17 cellular contexts compared by ENCODE assay signal in genomic region chr14:85296466-85297210, GRCh38.
DNase-seq lines count a peak whose midpoint lies in the region; ATAC-seq, FAIRE-seq and TF ChIP-seq lines count a peak whose summit lies in the region.
"Had no signal": no experiment of that assay in that cellular context is flagged by ENCODE, and none has a peak within 500 bp of the region (broad histone marks: within the 10 kb centered on the region; RNA-seq: fewer than 3 reads in every experiment).

No MANE protein-coding gene starts in this region.

- no peak for TF ChIP-seq CTCF in prostate gland (IDR thresholded peaks at IDR 0.05)

- peaks cover 18% of the 10 kb centered on the region for H3K9me3 Mint-ChIP-seq in activated T-helper 17 cell treated with anti-CD3 and anti-CD28 coated beads, Interleukin-2, amount 50 U/mL, for 72 hours

- H3K36me3 Mint-ChIP-seq in activated T-helper 17 cell treated with anti-CD3 and anti-CD28 coated beads, Interleukin-2, amount 50 U/mL, for 72 hours (ENCODE audit: low read depth), result no peaks in the 10 kb centered on the region

- H3K4me1 Mint-ChIP-seq in activated T-helper 17 cell treated with anti-CD3 and anti-CD28 coated beads, Interleukin-2, amount 50 U/mL, for 72 hours, result no peaks in the 10 kb centered on the region
- H3K4me1 Mint-ChIP-seq: T-helper 17 cell had no signal

- no peaks in the 10 kb centered on the region for H3K9me3 ChIP-seq in prostate gland
- H3K9me3 ChIP-seq: BE2C, pancreas, stomach had no signal

- 54% methylated on average over 3 of the region's 3 CpGs for WGBS in prostate gland

- no peak for FAIRE-seq in HTR-8/SVneo (lab: Jason Lieb, UNC)
- FAIRE-seq: keratinocyte, pancreas had no signal

- H3K27me3 Mint-ChIP-seq in activated T-helper 17 cell treated with anti-CD3 and anti-CD28 coated beads, Interleukin-2, amount 50 U/mL, for 72 hours, result no peaks in the 10 kb centered on the region
- H3K27me3 Mint-ChIP-seq: T-helper 17 cell had no signal

- no peaks in the 10 kb centered on the region for H3K27me3 ChIP-seq in prostate gland (replicated peaks; ENCODE audit: insufficient read depth)
- H3K27me3 ChIP-seq: BE2C, pancreas, stomach had no signal

- H3K4me1 ChIP-seq in prostate gland (replicated peaks), result no peaks in the 10 kb centered on the region
- H3K4me1 ChIP-seq: BE2C, pancreas, stomach had no signal

- H3K4me3 ChIP-seq in prostate gland, result no peak overlapping the region
- H3K4me3 ChIP-seq: pancreas, stomach had no signal

- no peak overlapping the region for H3K27ac ChIP-seq in prostate gland
- H3K27ac ChIP-seq: pancreas, stomach had no signal

- DNase-seq in AG08395 (ENCODE audit: low spot score) (peak; percentile 65), HTR-8/SVneo (ENCODE audit: insufficient read length, low spot score) (peak; percentile 15), amniotic epithelial cell (ENCODE audit: low read depth) (peak; percentile 98), islet precursor cell (peak; percentile 78), globus pallidus (ENCODE audit: low spot score) (no peak), prostate gland (ENCODE audit: low spot score) (no peak)
- DNase-seq in activated T-cell treated with anti-CD3 and anti-CD28 coated beads, Interleukin-2, amount 50 U/mL, for 48 hours, result no peak
- DNase-seq: activated CD8-positive, alpha-beta T cell treated with anti-CD3 and anti-CD28 coated beads, Interleukin-2, amount 10 ng/mL, durations not matched to agents 7 days and 5 days; BE2C; H7; NCI-H526 treated with DMSO at 0.1 percent for 48 hours; pancreas; stimulated activated CD4-positive, alpha-beta T cell treated with anti-CD3 and anti-CD28 coated beads, Interleukin-4, amount 100 ng/mL, for 4 hours; stomach; T-helper 17 cell had no signal

- ATAC-seq in activated T-helper 17 cell treated with anti-CD3 and anti-CD28 coated beads, Interleukin-2, amount 50 U/mL, for 72 hours (replicated peaks), result no peak
- ATAC-seq: activated CD8-positive, alpha-beta T cell treated with anti-CD3 and anti-CD28 coated beads, Interleukin-2, amount 10 ng/mL, durations not matched to agents 7 days and 5 days; T-helper 17 cell had no signal

- no peak overlapping the region for H3K27ac Mint-ChIP-seq in activated T-helper 17 cell treated with anti-CD3 and anti-CD28 coated beads, Interleukin-2, amount 50 U/mL, for 72 hours
- H3K27ac Mint-ChIP-seq: activated CD8-positive, alpha-beta T cell treated with anti-CD3 and anti-CD28 coated beads, Interleukin-2, amount 10 ng/mL, durations not matched to agents 7 days and 5 days; T-helper 17 cell had no signal

- no peak for TF ChIP-seq POLR2A in prostate gland (IDR thresholded peaks at IDR 0.05)

- no peak overlapping the region for H3K4me3 Mint-ChIP-seq in activated T-helper 17 cell treated with anti-CD3 and anti-CD28 coated beads, Interleukin-2, amount 50 U/mL, for 72 hours
- H3K4me3 Mint-ChIP-seq: activated CD8-positive, alpha-beta T cell treated with anti-CD3 and anti-CD28 coated beads, Interleukin-2, amount 10 ng/mL, durations not matched to agents 7 days and 5 days; T-helper 17 cell had no signal

- no peaks in the 10 kb centered on the region for H3K36me3 ChIP-seq in prostate gland
- H3K36me3 ChIP-seq: BE2C, pancreas, stomach had no signal

- intact Hi-C loops in prostate gland (cut with DNase I), result no loop called here

Comparison
In these comparisons a context has a peak if more than half of its experiments do, and no peak if none do; other contexts are left out.
1. DNase-seq: peak in AG08395 (single experiment), HTR-8/SVneo (single experiment), amniotic epithelial cell (single experiment) and islet precursor cell (single experiment); none in globus pallidus (single experiment), activated T-cell treated with anti-CD3 and anti-CD28 coated beads, Interleukin-2, amount 50 U/mL, for 48 hours (0 of 2) and prostate gland (single experiment).